1 cellular context compared by ENCODE assay signal in genomic region chr7:75969182-75969581, GRCh38.
TF ChIP-seq lines count a peak whose summit lies in the region.

No MANE protein-coding gene starts in this region.

TF ChIP-seq in HepG2, 621 proteins besides CTCF, POLR2A, EP300 and RAD21:
- TF ChIP-seq MBD4 (IDR thresholded peaks at IDR 0.05; ENCODE audit: borderline replicate concordance, low read length) (no peak), POLR2G (IDR thresholded peaks at IDR 0.05; ENCODE audit: low read depth, low read length) (0 out of 2 replicates have a peak, but pooled peaks have one; percentile 26), NONO (IDR thresholded peaks at IDR 0.05) (no peak), NONO (CRISPR knock-in tag; conservative IDR thresholded peaks at IDR 0.05) (no peak), TMF1 (CRISPR knock-in tag; IDR thresholded peaks at IDR 0.05; ENCODE audit: low read depth) (no peak), ZNF598 (CRISPR knock-in tag; IDR thresholded peaks at IDR 0.05; ENCODE audit: borderline replicate concordance) (0 out of 2 replicates have a peak, but pooled peaks have one; percentile 14)
- TF ChIP-seq, protein P1, sequence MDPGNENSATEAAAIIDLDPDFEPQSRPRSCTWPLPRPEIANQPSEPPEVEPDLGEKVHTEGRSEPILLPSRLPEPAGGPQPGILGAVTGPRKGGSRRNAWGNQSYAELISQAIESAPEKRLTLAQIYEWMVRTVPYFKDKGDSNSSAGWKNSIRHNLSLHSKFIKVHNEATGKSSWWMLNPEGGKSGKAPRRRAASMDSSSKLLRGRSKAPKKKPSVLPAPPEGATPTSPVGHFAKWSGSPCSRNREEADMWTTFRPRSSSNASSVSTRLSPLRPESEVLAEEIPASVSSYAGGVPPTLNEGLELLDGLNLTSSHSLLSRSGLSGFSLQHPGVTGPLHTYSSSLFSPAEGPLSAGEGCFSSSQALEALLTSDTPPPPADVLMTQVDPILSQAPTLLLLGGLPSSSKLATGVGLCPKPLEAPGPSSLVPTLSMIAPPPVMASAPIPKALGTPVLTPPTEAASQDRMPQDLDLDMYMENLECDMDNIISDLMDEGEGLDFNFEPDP (CRISPR knock-in tag; conservative IDR thresholded peaks at IDR 0.05), result no peak
